Comparison of ENCODE assay signal across 22 cellular contexts in the genomic region with DNA sequence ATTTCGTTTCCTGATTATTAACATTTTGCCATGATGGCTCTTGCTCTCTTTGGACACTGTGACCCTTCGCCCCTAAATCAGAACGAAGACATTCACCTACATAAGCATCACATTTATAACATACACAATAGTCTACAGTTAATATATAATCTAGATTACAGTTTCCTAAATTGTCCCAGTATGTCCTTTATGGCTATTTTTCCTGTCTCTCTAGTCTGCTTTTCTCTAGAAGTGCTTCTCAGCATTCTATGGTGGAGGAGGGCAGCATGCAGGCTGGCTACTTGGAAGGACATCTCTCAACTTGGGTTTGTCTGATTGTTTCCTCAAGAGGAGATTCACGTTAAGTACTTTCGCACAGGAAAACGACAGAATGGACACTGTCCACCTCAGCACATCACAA. TPM values are rescaled to one million over a fixed set of nuclear protein-coding genes. Genes with fewer than 3 reads are reported as not detected.
DNase-seq lines count a peak whose midpoint lies in the region; ATAC-seq and TF ChIP-seq lines count a peak whose summit lies in the region.
"Had no signal": no experiment of that assay in that cellular context is flagged by ENCODE, and none has a peak within 500 bp of the region (broad histone marks: within the 10 kb centered on the region; RNA-seq: fewer than 3 reads in every experiment).

No MANE protein-coding gene starts in this region.

- H3F3A ChIP-seq in neural progenitor cell (ENCODE audit: low read depth) = peaks cover 5% of the 10 kb centered on the region
- H3F3A ChIP-seq in PC-9 (ENCODE audit: insufficient read depth, low read depth) = peaks cover 6% of the 10 kb centered on the region; the same call in 1 of the 2 replicates

- peak overlapping the region; percentile 27 for H3K27ac Mint-ChIP-seq in chondrocyte (ENCODE audit: unreplicated experiment)
- H3K27ac Mint-ChIP-seq in neural progenitor cell = no peak overlapping the region
- H3K27ac Mint-ChIP-seq: CD4-positive, CD25-positive, alpha-beta regulatory T cell; HFFc6 had no signal

- H3K27me3 Mint-ChIP-seq in chondrocyte (ENCODE audit: low read depth) = no peaks in the 10 kb centered on the region
- peaks cover 3% of the 10 kb centered on the region for H3K27me3 Mint-ChIP-seq in neural progenitor cell (ENCODE audit: insufficient read depth, low read depth)
- H3K27me3 Mint-ChIP-seq: CD4-positive, CD25-positive, alpha-beta regulatory T cell had no signal

- H3K36me3 ChIP-seq in left ventricle myocardium inferior (peaks cover 8% of the 10 kb centered on the region), neural progenitor cell (no peaks in the 10 kb centered on the region), MG63 (peaks cover 36% of the 10 kb centered on the region), PC-9 (ENCODE audit: low read depth) (peaks cover 4% of the 10 kb centered on the region; the same call in 1 of the 2 replicates)

- TF ChIP-seq CTCF in left ventricle myocardium inferior (IDR thresholded peaks at IDR 0.05; ENCODE audit: borderline replicate concordance) (no peak), chondrocyte (IDR thresholded peaks at IDR 0.05) (no peak), neural progenitor cell (IDR thresholded peaks at IDR 0.05) (no peak), GM10266 (IDR thresholded peaks at IDR 0.05; ENCODE audit: control insufficient read depth, insufficient read depth, low read depth, missing control alignments) (no peak), PC-9 (conservative IDR thresholded peaks at IDR 0.05) (no peak)

- intact Hi-C loops in left ventricle myocardium inferior (cut with micrococcal nuclease) (no loop called here), Right ventricle myocardium inferior (cut with DNase I) (no loop called here), PC-9 (cut with micrococcal nuclease; ENCODE audit: unreplicated experiment) (no loop called here)

- no peaks in the 10 kb centered on the region for H3K9me2 ChIP-seq in PC-9 (ENCODE audit: insufficient read depth)
- H3K9me2 ChIP-seq: SK-N-SH had no signal

- in situ Hi-C loops in KBM-7 (cut with MboI; ENCODE audit: low pct_unique_long_range_greater_than_20kb, low sequenced_read_pairs) = no loop called here

- H3K4me1 Mint-ChIP-seq in chondrocyte (ENCODE audit: low read depth) (peaks cover 30% of the 10 kb centered on the region), neural progenitor cell (no peaks in the 10 kb centered on the region)

- no peak for DNase-seq in left ventricle myocardium inferior
- DNase-seq in Right ventricle myocardium inferior (ENCODE audit: missing footprints) = no peak
- peak; percentile 12 for DNase-seq in KBM-7
- DNase-seq in chondrocyte (ENCODE audit: low spot score) = no peak
- no peak for DNase-seq in neural progenitor cell (ENCODE audit: low spot score)
- DNase-seq in MG63 = no peak
- no peak for DNase-seq in GM10266 (ENCODE audit: extremely low spot score)
- no peak for DNase-seq in PC-9
- DNase-seq: ACHN, DMS79, GOT3, HFFc6, MM.1S, NCI-H1417, NCI-H1930, NCI-H2171, NCI-H446 treated with DMSO at 0.1 percent for 48 hours, NCI-H82, SK-N-SH had no signal

- H3K9ac ChIP-seq in neural progenitor cell = no peak overlapping the region
- H3K9ac ChIP-seq: KMS-11, SK-N-SH had no signal

- no peaks in the 10 kb centered on the region for H3K79me2 ChIP-seq in neural progenitor cell (ENCODE audit: low read depth)
- 0 out of 2 replicates have a peak, but pooled peaks cover 8% of the 10 kb centered on the region for H3K79me2 ChIP-seq in PC-9 (ENCODE audit: low read depth)

- H3K4me3 Mint-ChIP-seq in chondrocyte (ENCODE audit: unreplicated experiment) = no peak overlapping the region
- no peak overlapping the region for H3K4me3 Mint-ChIP-seq in neural progenitor cell
- H3K4me3 Mint-ChIP-seq: CD4-positive, CD25-positive, alpha-beta regulatory T cell; HFFc6 had no signal

- H4K20me1 ChIP-seq in neural progenitor cell (ENCODE audit: low read depth) (no peaks in the 10 kb centered on the region), PC-9 (ENCODE audit: insufficient read depth) (no peaks in the 10 kb centered on the region; the same call in 1 of the 2 replicates)

- ATAC-seq in Right ventricle myocardium inferior = no peak

- H3K9me3 ChIP-seq in left ventricle myocardium inferior (replicated peaks) (peaks cover 13% of the 10 kb centered on the region), neural progenitor cell (ENCODE audit: low read depth) (no peaks in the 10 kb centered on the region), MG63 (peaks cover 8% of the 10 kb centered on the region; the same call in 1 of the 2 replicates), PC-9 (ENCODE audit: insufficient read depth, low read depth) (0 out of 2 replicates have a peak, but pooled peaks cover 4% of the 10 kb centered on the region)
- H3K9me3 ChIP-seq: SK-N-SH had no signal

- no TSS peak for BruUV-seq in PC-9 (replicated peaks; lab: Mats Ljungman, UMichigan)

- H3K36me3 Mint-ChIP-seq in chondrocyte (ENCODE audit: low read depth) = peaks cover 4% of the 10 kb centered on the region
- H3K36me3 Mint-ChIP-seq in neural progenitor cell = peaks cover 14% of the 10 kb centered on the region

- POLR2A ChIA-PET in PC-9 (lab: Charles Lee; ENCODE audit: unreplicated experiment) = no interaction called here

- CTCF ChIA-PET in PC-9 (lab: Charles Lee) = no interaction called here

- H2AFZ ChIP-seq in neural progenitor cell (replicated peaks) (no peak overlapping the region), PC-9 (no peak overlapping the region)

- H3K4me3 ChIP-seq in left ventricle myocardium inferior = no peak overlapping the region
- H3K4me3 ChIP-seq in neural progenitor cell = no peak overlapping the region
- H3K4me3 ChIP-seq in MG63 = no peak overlapping the region
- no peak overlapping the region for H3K4me3 ChIP-seq in PC-9

- H3K27ac ChIP-seq in left ventricle myocardium inferior (replicated peaks) (peak overlapping the region; percentile 79), neural progenitor cell (peak overlapping the region; percentile 74), PC-9 (no peak overlapping the region)
- H3K27ac ChIP-seq: KMS-11, RWPE1 had no signal

- H3K4me1 ChIP-seq in left ventricle myocardium inferior = peaks cover 47% of the 10 kb centered on the region
- H3K4me1 ChIP-seq in neural progenitor cell = no peaks in the 10 kb centered on the region
- H3K4me1 ChIP-seq in PC-9 (replicated peaks; ENCODE audit: insufficient read depth) = no peaks in the 10 kb centered on the region

- H3K27me3 ChIP-seq in left ventricle myocardium inferior (ENCODE audit: low read depth) (no peaks in the 10 kb centered on the region), neural progenitor cell (no peaks in the 10 kb centered on the region), MG63 (no peaks in the 10 kb centered on the region), PC-9 (ENCODE audit: insufficient read depth, low read depth) (no peaks in the 10 kb centered on the region)

- H3K9me3 Mint-ChIP-seq in chondrocyte (ENCODE audit: low read depth) (peaks cover 5% of the 10 kb centered on the region), neural progenitor cell (peaks cover 14% of the 10 kb centered on the region)
- H3K9me3 Mint-ChIP-seq: CD4-positive, CD25-positive, alpha-beta regulatory T cell had no signal

- H3K4me2 ChIP-seq in neural progenitor cell (no peak overlapping the region), PC-9 (no peak overlapping the region)
- H3K4me2 ChIP-seq: KMS-11, SK-N-SH had no signal

RNA-seq across cellular contexts. Expression of a gene that starts 49.9 kb away (rescaled TPM):
- total RNA-seq in left ventricle myocardium inferior = 52.9 TPM
- total RNA-seq in Right ventricle myocardium inferior = 58.1 TPM
- total RNA-seq in chondrocyte = 12.5 to 19.6 TPM (median 18.5 TPM) in 3 replicates
- 15.1 and 15.5 TPM in 2 replicates for total RNA-seq in neural progenitor cell (ENCODE audit: low replicate concordance)
- 15.7 and 20.0 TPM in 2 replicates for total RNA-seq in MG63 (2014; rRNA removed; shearing (Covaris generic); ENCODE audit: low replicate concordance)
- total RNA-seq in PC-9 (2021) = 27.3 and 29.3 TPM in 2 replicates

RNA-seq across cellular contexts. Expression of a gene that starts 50.0 kb away (rescaled TPM):
- total RNA-seq in left ventricle myocardium inferior = 24.2 TPM
- total RNA-seq in Right ventricle myocardium inferior = 22.2 TPM
- 29.1 to 32.2 TPM (median 29.6 TPM) in 3 replicates for total RNA-seq in chondrocyte
- total RNA-seq in neural progenitor cell (ENCODE audit: low replicate concordance) = 44.5 and 70.4 TPM in 2 replicates
- 13.2 and 25.4 TPM in 2 replicates for total RNA-seq in MG63 (2014; rRNA removed; shearing (Covaris generic); ENCODE audit: low replicate concordance)
- total RNA-seq in PC-9 (2021) = 32.0 and 48.8 TPM in 2 replicates
